ENCODE assay signal across 16 cellular contexts in genomic region chr22:23264610-23265388, GRCh38.
DNase-seq lines count a peak whose midpoint lies in the region; ATAC-seq lines count a peak whose summit lies in the region.
"Had no signal": no experiment of that assay in that cellular context is flagged by ENCODE, and none has a peak within 500 bp of the region (broad histone marks: within the 10 kb centered on the region; RNA-seq: fewer than 3 reads in every experiment).

No MANE protein-coding gene starts in this region.

- H3K9me3 Mint-ChIP-seq in IgD-negative memory B cell (no peaks in the 10 kb centered on the region), T-cell (no peaks in the 10 kb centered on the region)
- no peaks in the 10 kb centered on the region for H3K9me3 Mint-ChIP-seq in effector memory CD8-positive, alpha-beta T cell
- no peaks in the 10 kb centered on the region for H3K9me3 Mint-ChIP-seq in natural killer cell treated with Interleukin-12 subunit alpha and Interleukin-12 subunit beta and Interleukin-15 and Interleukin-18, amount 100 ng/mL, for 72 hours
- H3K9me3 Mint-ChIP-seq: activated naive CD8-positive, alpha-beta T cell treated with anti-CD3 and anti-CD28 coated beads, Interleukin-2, amount 10 ng/mL, durations not matched to agents 7 days and 5 days had no signal

- H3K9me3 ChIP-seq in BLaER1: no peaks in the 10 kb centered on the region
- H3K9me3 ChIP-seq: prostate gland, SJSA1 had no signal

- H3K4me1 Mint-ChIP-seq in IgD-negative memory B cell (peaks cover 13 to 15% (median 14%) of the 10 kb centered on the region in 3 donors), T-cell (peaks cover 0 to 13% (median 4%) of the 10 kb centered on the region in 3 donors)
- H3K4me1 Mint-ChIP-seq in effector memory CD8-positive, alpha-beta T cell (ENCODE audit: low read depth in 2 of 2): peaks cover 10% of the 10 kb centered on the region in 2 donors
- H3K4me1 Mint-ChIP-seq in natural killer cell treated with Interleukin-12 subunit alpha and Interleukin-12 subunit beta and Interleukin-15 and Interleukin-18, amount 100 ng/mL, for 72 hours (ENCODE audit: low read depth in 2 of 2): peaks cover 35 to 39% of the 10 kb centered on the region in 2 donors

- no peaks in the 10 kb centered on the region for H3K27me3 ChIP-seq in BLaER1
- H3K27me3 ChIP-seq: SJSA1 had no signal

- no peak for DNase-seq in effector memory CD8-positive, alpha-beta T cell
- DNase-seq in natural killer cell treated with Interleukin-12 subunit alpha and Interleukin-12 subunit beta and Interleukin-15 and Interleukin-18, amount 100 ng/mL, for 72 hours (ENCODE audit: low spot score): no peak
- DNase-seq in activated CD4-positive, alpha-beta T cell treated with anti-CD3 and anti-CD28 coated beads for 4 hours: no peak
- DNase-seq in DMS153 treated with DMSO at 0.1 percent for 48 hours (lab: John Stamatoyannopoulos, UW; ENCODE audit: unreplicated experiment): no peak
- no peak for DNase-seq in T-cell
- DNase-seq: activated naive CD8-positive, alpha-beta T cell treated with anti-CD3 and anti-CD28 coated beads, Interleukin-2, amount 10 ng/mL, durations not matched to agents 7 days and 5 days; DMS79; midbrain; NCI-H1930; NCI-H82 had no signal

- H3K36me3 ChIP-seq in BLaER1: peaks cover 88% of the 10 kb centered on the region

- H3K4me3 ChIP-seq in BLaER1: no peak overlapping the region
- H3K4me3 ChIP-seq: prostate gland, SJSA1 had no signal

- peak overlapping the region; percentile 30; the same call in 1 of the 2 replicates for H3K27ac ChIP-seq in BLaER1
- H3K27ac ChIP-seq: prostate gland, SJSA1 had no signal

- H3K9ac ChIP-seq in BLaER1: no peak overlapping the region

- peaks cover 100% of the 10 kb centered on the region for H3K4me1 ChIP-seq in BLaER1
- H3K4me1 ChIP-seq: prostate gland, SJSA1 had no signal

- H3K36me3 Mint-ChIP-seq in IgD-negative memory B cell (peaks cover 1% of the 10 kb centered on the region), T-cell (peaks cover 21% of the 10 kb centered on the region)
- H3K36me3 Mint-ChIP-seq in effector memory CD8-positive, alpha-beta T cell (ENCODE audit: insufficient read depth): peaks cover 46% of the 10 kb centered on the region
- no peaks in the 10 kb centered on the region for H3K36me3 Mint-ChIP-seq in natural killer cell treated with Interleukin-12 subunit alpha and Interleukin-12 subunit beta and Interleukin-15 and Interleukin-18, amount 100 ng/mL, for 72 hours
- H3K36me3 Mint-ChIP-seq: activated CD8-positive, alpha-beta memory T cell treated with anti-CD3 and anti-CD28 coated beads, Interleukin-2, amount 10 ng/mL, durations not matched to agents 7 days and 5 days; activated naive CD8-positive, alpha-beta T cell treated with anti-CD3 and anti-CD28 coated beads, Interleukin-2, amount 10 ng/mL, durations not matched to agents 7 days and 5 days had no signal

- H3K4me2 ChIP-seq in BLaER1: peak overlapping the region; percentile 10; the same call in 1 of the 2 replicates

- H3K4me3 Mint-ChIP-seq in IgD-negative memory B cell (no peak overlapping the region), T-cell (no peak overlapping the region)
- H3K4me3 Mint-ChIP-seq in effector memory CD8-positive, alpha-beta T cell: no peak overlapping the region
- H3K4me3 Mint-ChIP-seq in natural killer cell treated with Interleukin-12 subunit alpha and Interleukin-12 subunit beta and Interleukin-15 and Interleukin-18, amount 100 ng/mL, for 72 hours: peak overlapping the region; percentile 55
- H3K4me3 Mint-ChIP-seq: activated CD8-positive, alpha-beta memory T cell treated with anti-CD3 and anti-CD28 coated beads, Interleukin-2, amount 10 ng/mL, durations not matched to agents 7 days and 5 days; activated naive CD8-positive, alpha-beta T cell treated with anti-CD3 and anti-CD28 coated beads, Interleukin-2, amount 10 ng/mL, durations not matched to agents 7 days and 5 days had no signal

- H3K27me3 Mint-ChIP-seq in IgD-negative memory B cell (no peaks in the 10 kb centered on the region), T-cell (no peaks in the 10 kb centered on the region)
- no peaks in the 10 kb centered on the region for H3K27me3 Mint-ChIP-seq in effector memory CD8-positive, alpha-beta T cell
- no peaks in the 10 kb centered on the region for H3K27me3 Mint-ChIP-seq in natural killer cell treated with Interleukin-12 subunit alpha and Interleukin-12 subunit beta and Interleukin-15 and Interleukin-18, amount 100 ng/mL, for 72 hours
- H3K27me3 Mint-ChIP-seq: activated CD8-positive, alpha-beta memory T cell treated with anti-CD3 and anti-CD28 coated beads, Interleukin-2, amount 10 ng/mL, durations not matched to agents 7 days and 5 days; activated naive CD8-positive, alpha-beta T cell treated with anti-CD3 and anti-CD28 coated beads, Interleukin-2, amount 10 ng/mL, durations not matched to agents 7 days and 5 days had no signal

- H3K27ac Mint-ChIP-seq in IgD-negative memory B cell (peak overlapping the region in 2 of 3 donors; percentile 43 to 88), T-cell (no peak overlapping the region)
- H3K27ac Mint-ChIP-seq in effector memory CD8-positive, alpha-beta T cell: peak overlapping the region; percentile 81 to 92
- H3K27ac Mint-ChIP-seq in natural killer cell treated with Interleukin-12 subunit alpha and Interleukin-12 subunit beta and Interleukin-15 and Interleukin-18, amount 100 ng/mL, for 72 hours: peak overlapping the region; percentile 73 to 78

- no peak for ATAC-seq in effector memory CD8-positive, alpha-beta T cell (replicated peaks)
- ATAC-seq in natural killer cell treated with Interleukin-12 subunit alpha and Interleukin-12 subunit beta and Interleukin-15 and Interleukin-18, amount 100 ng/mL, for 72 hours: no peak
- ATAC-seq in T-cell (replicated peaks in 1 of 4) (no peak), HG03095 (IDR thresholded peaks at IDR 0.05; ENCODE audit: unreplicated experiment) (no peak)

- CTCF ChIA-PET in T-cell (lab: Charles Lee): interaction anchor here in 1 of 2 donors (1.3 kb wide), 1 partner anchor 14 kb away, joined by 6 read pairs; no protein-coding TSS in a partner anchor

- POLR2A ChIA-PET in T-cell (lab: Charles Lee): no interaction called here

- H4K20me1 ChIP-seq in BLaER1: peaks cover 100% of the 10 kb centered on the region

Comparison
In these comparisons a context has a peak if more than half of its experiments do, and no peak if none do; other contexts are left out.
1. H3K27ac Mint-ChIP-seq: peak in IgD-negative memory B cell (2 of 3), effector memory CD8-positive, alpha-beta T cell (2 of 2) and natural killer cell treated with Interleukin-12 subunit alpha and Interleukin-12 subunit beta and Interleukin-15 and Interleukin-18, amount 100 ng/mL, for 72 hours (2 of 2); none in T-cell (0 of 2).